ENCODE assay signal across 14 cellular contexts in genomic region chr10:114239994-114240345, GRCh38. TPM values are rescaled to one million over a fixed set of nuclear protein-coding genes. Genes with fewer than 3 reads are reported as not detected.
A peak's percentile ranks its signal among the peaks of the same experiment; 100 is the strongest.
DNase-seq lines count a peak whose midpoint lies in the region; ATAC-seq and TF ChIP-seq lines count a peak whose summit lies in the region.
"Had no signal": no experiment of that assay in that cellular context is flagged by ENCODE, and none has a peak within 500 bp of the region (broad histone marks: within the 10 kb centered on the region; RNA-seq: fewer than 3 reads in every experiment).

No MANE protein-coding gene starts in this region.

- TF ChIP-seq CTCF in WTC11 (IDR thresholded peaks at IDR 0.05) = no peak
- TF ChIP-seq CTCF in prostate gland (IDR thresholded peaks at IDR 0.05) = no peak

- H3K4me3 Mint-ChIP-seq in WTC11 = peak overlapping the region; percentile 67
- H3K4me3 Mint-ChIP-seq: activated CD4-positive, alpha-beta T cell treated with anti-CD3 and anti-CD28 coated beads, Interleukin-2, amount 10 ng/mL, durations not matched to agents 7 days and 5 days had no signal

- intact Hi-C loops in prostate gland (cut with DNase I) = no loop called here

- H3K27ac ChIP-seq in iPS-18a (ENCODE audit: low read length) (no peak overlapping the region), prostate gland (peak overlapping the region; percentile 66 to 71)
- H3K27ac ChIP-seq: brain microvascular endothelial cell, right lobe of liver had no signal

- peak; percentile 24 for ATAC-seq in WTC11
- no peak for ATAC-seq in GM19463 (IDR thresholded peaks at IDR 0.05; ENCODE audit: unreplicated experiment)

- H3K27ac Mint-ChIP-seq in WTC11 = no peak overlapping the region
- H3K27ac Mint-ChIP-seq: activated CD4-positive, alpha-beta T cell treated with anti-CD3 and anti-CD28 coated beads, Interleukin-2, amount 10 ng/mL, durations not matched to agents 7 days and 5 days had no signal

- H3K4me1 Mint-ChIP-seq in WTC11 = peaks cover 25% of the 10 kb centered on the region

- H3K9ac ChIP-seq in ES-I3 (ENCODE audit: low read depth, low read length) = peak overlapping the region; percentile 69
- H3K9ac ChIP-seq in iPS-18a (ENCODE audit: low read length) = peak overlapping the region; percentile 30

- POLR2A ChIA-PET in WTC11 (lab: Charles Lee) = no interaction called here

- H3K4me1 ChIP-seq in ES-I3 (ENCODE audit: insufficient read depth, low read length) = peaks cover 4% of the 10 kb centered on the region; the same call in 1 of the 2 replicates
- H3K4me1 ChIP-seq in iPS-18a (ENCODE audit: control insufficient read depth, low read depth, low read length) = peaks cover 4% of the 10 kb centered on the region
- no peaks in the 10 kb centered on the region for H3K4me1 ChIP-seq in prostate gland (replicated peaks)

- H3K36me3 Mint-ChIP-seq in WTC11 = no peaks in the 10 kb centered on the region
- H3K36me3 Mint-ChIP-seq: CD14-positive monocyte had no signal

- CTCF ChIA-PET in WTC11 (lab: Charles Lee) = interaction anchor here (1.0 to 1.5 kb wide), 3 partner anchors 64 to 219 kb away, joined by 3 to 5 read pairs (median 4); no protein-coding TSS in a partner anchor

- H3K27me3 Mint-ChIP-seq in WTC11 (ENCODE audit: low read depth) = peaks cover 37% of the 10 kb centered on the region

- TF ChIP-seq POLR2A in prostate gland (IDR thresholded peaks at IDR 0.05) = no peak

- H3K9me3 ChIP-seq in ES-I3 (ENCODE audit: control insufficient read depth, insufficient read depth, low read length) = no peaks in the 10 kb centered on the region
- no peaks in the 10 kb centered on the region for H3K9me3 ChIP-seq in iPS-18a (ENCODE audit: control insufficient read depth, low read depth, low read length)
- H3K9me3 ChIP-seq in prostate gland = no peaks in the 10 kb centered on the region
- H3K9me3 ChIP-seq: right lobe of liver had no signal

- DNase-seq in WTC11 (ENCODE audit: low spot score) (peak; percentile 25), prostate gland (ENCODE audit: low spot score) (no peak), hippocampal formation (lab: John Stamatoyannopoulos, UW) (no peak), DMS 273 (lab: John Stamatoyannopoulos, UW; ENCODE audit: unreplicated experiment) (no peak)
- DNase-seq: activated CD4-positive, alpha-beta T cell treated with anti-CD3 and anti-CD28 coated beads, Interleukin-2, amount 10 ng/mL, durations not matched to agents 7 days and 5 days; brain microvascular endothelial cell; erythroblast; NCI-H446 treated with DMSO at 0.1 percent for 48 hours; stimulated activated naive CD4-positive, alpha-beta T cell treated with Interleukin-2 at 50 U/mL for 16 hours had no signal

- H3K9me3 Mint-ChIP-seq in WTC11 = no peaks in the 10 kb centered on the region
- H3K9me3 Mint-ChIP-seq: activated CD4-positive, alpha-beta T cell treated with anti-CD3 and anti-CD28 coated beads, Interleukin-2, amount 10 ng/mL, durations not matched to agents 7 days and 5 days had no signal

- H3K4me3 ChIP-seq in iPS-18a (ENCODE audit: low read length) (peak overlapping the region; percentile 56), prostate gland (peak overlapping the region; percentile 33 to 34)

- 51% methylated on average over 11 of the region's 11 CpGs for WGBS in prostate gland

- H3K36me3 ChIP-seq in ES-I3 (ENCODE audit: insufficient read depth, low read length) (no peaks in the 10 kb centered on the region), iPS-18a (ENCODE audit: control insufficient read depth, low read depth, low read length) (no peaks in the 10 kb centered on the region), prostate gland (no peaks in the 10 kb centered on the region)
- H3K36me3 ChIP-seq: brain microvascular endothelial cell, right lobe of liver had no signal

- H3K27me3 ChIP-seq in iPS-18a (ENCODE audit: control insufficient read depth, insufficient read depth, low read length) (peaks cover 45% of the 10 kb centered on the region), prostate gland (replicated peaks; ENCODE audit: insufficient read depth) (no peaks in the 10 kb centered on the region)

TF ChIP-seq in WTC11, 78 proteins besides CTCF, POLR2A, EP300 and RAD21 (continues in another document):
- TF ChIP-seq NFYB (CRISPR knock-in tag; conservative IDR thresholded peaks at IDR 0.05; ENCODE audit: low read depth) (no peak), SMAD4 (CRISPR knock-in tag; IDR thresholded peaks at IDR 0.05) (no peak), PRRX2 (CRISPR knock-in tag; IDR thresholded peaks at IDR 0.05) (no peak), ZBTB43 (CRISPR knock-in tag; IDR thresholded peaks at IDR 0.05) (no peak), ARID4B (CRISPR knock-in tag; IDR thresholded peaks at IDR 0.05; ENCODE audit: borderline replicate concordance) (no peak), JAZF1 (CRISPR knock-in tag; IDR thresholded peaks at IDR 0.05) (no peak), MYBL2 (CRISPR knock-in tag; IDR thresholded peaks at IDR 0.05) (no peak), OVOL2 (CRISPR knock-in tag; IDR thresholded peaks at IDR 0.05; ENCODE audit: borderline replicate concordance) (no peak), SOX15 (CRISPR knock-in tag; IDR thresholded peaks at IDR 0.05) (no peak)
- TF ChIP-seq, protein P1, sequence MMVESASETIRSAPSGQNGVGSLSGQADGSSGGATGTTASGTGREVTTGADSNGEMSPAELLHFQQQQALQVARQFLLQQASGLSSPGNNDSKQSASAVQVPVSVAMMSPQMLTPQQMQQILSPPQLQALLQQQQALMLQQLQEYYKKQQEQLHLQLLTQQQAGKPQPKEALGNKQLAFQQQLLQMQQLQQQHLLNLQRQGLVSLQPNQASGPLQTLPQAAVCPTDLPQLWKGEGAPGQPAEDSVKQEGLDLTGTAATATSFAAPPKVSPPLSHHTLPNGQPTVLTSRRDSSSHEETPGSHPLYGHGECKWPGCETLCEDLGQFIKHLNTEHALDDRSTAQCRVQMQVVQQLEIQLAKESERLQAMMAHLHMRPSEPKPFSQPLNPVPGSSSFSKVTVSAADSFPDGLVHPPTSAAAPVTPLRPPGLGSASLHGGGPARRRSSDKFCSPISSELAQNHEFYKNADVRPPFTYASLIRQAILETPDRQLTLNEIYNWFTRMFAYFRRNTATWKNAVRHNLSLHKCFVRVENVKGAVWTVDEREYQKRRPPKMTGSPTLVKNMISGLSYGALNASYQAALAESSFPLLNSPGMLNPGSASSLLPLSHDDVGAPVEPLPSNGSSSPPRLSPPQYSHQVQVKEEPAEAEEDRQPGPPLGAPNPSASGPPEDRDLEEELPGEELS (CRISPR knock-in tag; IDR thresholded peaks at IDR 0.05) = no peak
- TF ChIP-seq, protein P2, sequence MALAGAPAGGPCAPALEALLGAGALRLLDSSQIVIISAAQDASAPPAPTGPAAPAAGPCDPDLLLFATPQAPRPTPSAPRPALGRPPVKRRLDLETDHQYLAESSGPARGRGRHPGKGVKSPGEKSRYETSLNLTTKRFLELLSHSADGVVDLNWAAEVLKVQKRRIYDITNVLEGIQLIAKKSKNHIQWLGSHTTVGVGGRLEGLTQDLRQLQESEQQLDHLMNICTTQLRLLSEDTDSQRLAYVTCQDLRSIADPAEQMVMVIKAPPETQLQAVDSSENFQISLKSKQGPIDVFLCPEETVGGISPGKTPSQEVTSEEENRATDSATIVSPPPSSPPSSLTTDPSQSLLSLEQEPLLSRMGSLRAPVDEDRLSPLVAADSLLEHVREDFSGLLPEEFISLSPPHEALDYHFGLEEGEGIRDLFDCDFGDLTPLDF (CRISPR knock-in tag; IDR thresholded peaks at IDR 0.05) = no peak

RNA-seq across cellular contexts. Expression of gene VWA2, which starts 0.9 kb away (rescaled TPM):
- total RNA-seq in WTC11 (2021) (2.1 to 3.1 TPM (median 2.7 TPM) in 3 replicates), prostate gland (10 to 100 TPM; 14.6 to 24.2 TPM)
- total RNA-seq: activated CD4-positive, alpha-beta T cell treated with anti-CD3 and anti-CD28 coated beads, Interleukin-2, amount 10 ng/mL, durations not matched to agents 7 days and 5 days had no signal
